ENCODE assay signal across 1 cellular context in genomic region chr1:51623025-51623424, GRCh38.
TF ChIP-seq lines count a peak whose summit lies in the region.

No MANE protein-coding gene starts in this region.

TF ChIP-seq in WTC11, 78 proteins besides CTCF, POLR2A, EP300 and RAD21 (continued from another document):
- TF ChIP-seq E2F4 (CRISPR knock-in tag; IDR thresholded peaks at IDR 0.05; ENCODE audit: borderline replicate concordance, low read depth) (no peak), PRRX2 (CRISPR knock-in tag; IDR thresholded peaks at IDR 0.05) (no peak), NR3C1 (CRISPR knock-in tag; conservative IDR thresholded peaks at IDR 0.05; ENCODE audit: low read depth) (no peak)
